Comparison of ENCODE assay signal across 8 cellular contexts in the genomic region with DNA sequence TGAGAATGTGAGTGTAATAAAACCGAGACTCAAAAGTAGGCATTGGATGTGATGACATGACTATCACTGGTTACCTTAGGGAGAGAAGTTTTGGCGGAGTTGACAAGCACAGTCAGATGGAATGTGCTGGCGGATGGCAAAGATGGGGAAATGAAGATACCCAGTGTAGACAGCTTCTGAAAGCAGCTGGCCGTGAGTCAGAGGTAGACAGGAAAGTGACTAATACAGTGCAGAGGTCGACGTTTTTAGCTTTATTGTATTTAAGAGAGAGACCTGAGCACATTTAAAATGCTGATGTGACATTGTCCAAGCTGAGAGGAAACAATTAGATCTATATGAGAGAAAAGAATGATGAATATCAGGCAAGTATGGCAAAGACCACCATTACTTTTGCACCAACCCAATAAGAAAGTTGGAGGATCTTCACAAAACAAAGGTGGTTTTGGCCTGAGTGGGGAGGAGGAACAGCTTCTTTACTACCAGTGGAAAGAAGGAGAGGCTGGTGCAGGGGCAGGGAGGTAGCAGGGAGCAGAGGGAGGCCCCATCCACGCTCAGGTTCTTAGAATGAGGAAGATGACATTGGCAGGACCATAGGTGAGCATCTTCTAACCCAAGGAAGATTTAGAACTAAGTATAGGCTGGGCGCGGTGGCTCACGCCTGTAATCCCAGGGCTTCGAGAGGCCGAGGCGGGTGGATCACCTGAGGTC. TPM values are rescaled to one million over a fixed set of nuclear protein-coding genes. Genes with fewer than 3 reads are reported as not detected.
DNase-seq lines count a peak whose midpoint lies in the region; ATAC-seq and TF ChIP-seq lines count a peak whose summit lies in the region.

No MANE protein-coding gene starts in this region.

- no peak overlapping the region for H3K4me3 Mint-ChIP-seq in stimulated activated effector memory CD8-positive, alpha-beta T cell treated with anti-CD3 and anti-CD28 coated beads, Interleukin-12 subunit alpha, Interleukin-12 subunit beta, amount 100 ng/mL, for 72 hours
- no peak overlapping the region for H3K4me3 Mint-ChIP-seq in immature natural killer cell

- H3K36me3 ChIP-seq in OCI-LY3 (replicated peaks; ENCODE audit: low read depth, low read length) (no peaks in the 10 kb centered on the region), SJCRH30 (no peaks in the 10 kb centered on the region), tibial nerve (no peaks in the 10 kb centered on the region)

- H3K27me3 ChIP-seq in OCI-LY3 (ENCODE audit: low read depth, low read length) (peaks cover 25% of the 10 kb centered on the region), SJCRH30 (0 out of 2 replicates have a peak, but pooled peaks cover 2% of the 10 kb centered on the region), tibial nerve (no peaks in the 10 kb centered on the region)

- no peaks in the 10 kb centered on the region for H3K9me3 Mint-ChIP-seq in stimulated activated effector memory CD8-positive, alpha-beta T cell treated with anti-CD3 and anti-CD28 coated beads, Interleukin-12 subunit alpha, Interleukin-12 subunit beta, amount 100 ng/mL, for 72 hours
- no peaks in the 10 kb centered on the region for H3K9me3 Mint-ChIP-seq in immature natural killer cell

- no peak for TF ChIP-seq POLR2A in tibial nerve (IDR thresholded peaks at IDR 0.05)

- H3K4me2 ChIP-seq in OCI-LY3 (ENCODE audit: low read length), result peak overlapping the region; percentile 83

- H3K4me1 Mint-ChIP-seq in stimulated activated effector memory CD8-positive, alpha-beta T cell treated with anti-CD3 and anti-CD28 coated beads, Interleukin-12 subunit alpha, Interleukin-12 subunit beta, amount 100 ng/mL, for 72 hours, result no peaks in the 10 kb centered on the region
- H3K4me1 Mint-ChIP-seq in immature natural killer cell, result no peaks in the 10 kb centered on the region

- no peaks in the 10 kb centered on the region for H4K20me1 ChIP-seq in OCI-LY3 (ENCODE audit: insufficient read depth, low read length)

- peak; percentile 45 for DNase-seq in activated T-cell treated with anti-CD3 and anti-CD28 coated beads for 48 hours (ENCODE audit: low read depth)
- DNase-seq in activated T-cell treated with anti-CD3 and anti-CD28 coated beads for 4 hours, result no peak
- DNase-seq in fibroblast of pulmonary artery (ENCODE audit: low read depth), result peak; percentile 90
- DNase-seq in stimulated activated effector memory CD8-positive, alpha-beta T cell treated with anti-CD3 and anti-CD28 coated beads, Interleukin-12 subunit alpha, Interleukin-12 subunit beta, amount 100 ng/mL, for 72 hours (ENCODE audit: low spot score in 2 of 2), result no peak
- DNase-seq in SJCRH30, result no peak
- no peak for DNase-seq in tibial nerve (ENCODE audit: low spot score in 2 of 2)
- DNase-seq in immature natural killer cell, result no peak

- peak overlapping the region; percentile 63 for H3K27ac ChIP-seq in OCI-LY3 (ENCODE audit: low read length)
- H3K27ac ChIP-seq in SJCRH30, result no peak overlapping the region
- H3K27ac ChIP-seq in tibial nerve, result no peak overlapping the region

- H3K9ac ChIP-seq in OCI-LY3 (ENCODE audit: low read length), result no peak overlapping the region

- no peak overlapping the region for H2AFZ ChIP-seq in OCI-LY3 (ENCODE audit: low read depth, low read length)

- no peaks in the 10 kb centered on the region for H3K36me3 Mint-ChIP-seq in stimulated activated effector memory CD8-positive, alpha-beta T cell treated with anti-CD3 and anti-CD28 coated beads, Interleukin-12 subunit alpha, Interleukin-12 subunit beta, amount 100 ng/mL, for 72 hours
- H3K36me3 Mint-ChIP-seq in immature natural killer cell, result no peaks in the 10 kb centered on the region

- no peaks in the 10 kb centered on the region for H3K79me2 ChIP-seq in OCI-LY3 (ENCODE audit: low read length)

- peaks cover 0 to 4% (median 4%) of the 10 kb centered on the region in 3 donors for H3K27me3 Mint-ChIP-seq in immature natural killer cell (ENCODE audit: low read depth in 3 of 3)

- peaks cover 60% of the 10 kb centered on the region for H3K4me1 ChIP-seq in OCI-LY3 (ENCODE audit: low read length)
- H3K4me1 ChIP-seq in SJCRH30, result peaks cover 4% of the 10 kb centered on the region; the same call in 1 of the 2 replicates
- no peaks in the 10 kb centered on the region for H3K4me1 ChIP-seq in tibial nerve

- H3K27ac Mint-ChIP-seq in stimulated activated effector memory CD8-positive, alpha-beta T cell treated with anti-CD3 and anti-CD28 coated beads, Interleukin-12 subunit alpha, Interleukin-12 subunit beta, amount 100 ng/mL, for 72 hours, result no peak overlapping the region
- no peak overlapping the region for H3K27ac Mint-ChIP-seq in immature natural killer cell

- 80 to 85% methylated on average over 13 of the region's 13 CpGs for WGBS in tibial nerve, 2 donors

- TF ChIP-seq EP300 in tibial nerve (IDR thresholded peaks at IDR 0.05), result peak in 1 of 2 donors; percentile 43

- peak; percentile 97 for ATAC-seq in stimulated activated effector memory CD8-positive, alpha-beta T cell treated with anti-CD3 and anti-CD28 coated beads, Interleukin-12 subunit alpha, Interleukin-12 subunit beta, amount 100 ng/mL, for 72 hours

- TF ChIP-seq CTCF in OCI-LY3 (IDR thresholded peaks at IDR 0.05; ENCODE audit: low read depth, low read length) (no peak), fibroblast of pulmonary artery (IDR thresholded peaks at IDR 0.05; ENCODE audit: low read length, missing control alignments) (no peak), tibial nerve (IDR thresholded peaks at IDR 0.05) (no peak)

- peak overlapping the region; percentile 35; the same call in 1 of the 2 replicates for H3K4me3 ChIP-seq in OCI-LY3 (ENCODE audit: low read length)
- no peak overlapping the region for H3K4me3 ChIP-seq in fibroblast of pulmonary artery (replicated peaks; ENCODE audit: low read depth, low read length)
- H3K4me3 ChIP-seq in SJCRH30, result no peak overlapping the region
- no peak overlapping the region for H3K4me3 ChIP-seq in tibial nerve

- H3K9me3 ChIP-seq in OCI-LY3 (ENCODE audit: insufficient read depth, low read length), result no peaks in the 10 kb centered on the region
- no peaks in the 10 kb centered on the region for H3K9me3 ChIP-seq in SJCRH30 (replicated peaks)
- no peaks in the 10 kb centered on the region for H3K9me3 ChIP-seq in tibial nerve

RNA-seq across cellular contexts. Expression of gene KCNIP1, which starts 36.7 kb away (rescaled TPM):
- 0.81 and 1.4 TPM in 2 replicates for total RNA-seq in SJCRH30 (2014; rRNA removed; shearing (Covaris generic))
- total RNA-seq in tibial nerve, result 1 to 10 TPM in 3 of 4 donors, not detected in 1; 4.8 to 9.2 (median 7.3) TPM
- polyA plus RNA-seq in immature natural killer cell, result not detected

Comparison
In these comparisons a context has a peak if more than half of its experiments do, and no peak if none do; other contexts are left out.
1. DNase-seq: peak in activated T-cell treated with anti-CD3 and anti-CD28 coated beads for 48 hours (single experiment) and fibroblast of pulmonary artery (single experiment); none in activated T-cell treated with anti-CD3 and anti-CD28 coated beads for 4 hours (single experiment), stimulated activated effector memory CD8-positive, alpha-beta T cell treated with anti-CD3 and anti-CD28 coated beads, Interleukin-12 subunit alpha, Interleukin-12 subunit beta, amount 100 ng/mL, for 72 hours (0 of 2), SJCRH30 (0 of 2), tibial nerve (0 of 2) and immature natural killer cell (0 of 3).